Comparison of ENCODE assay signal across 16 cellular contexts in genomic region chr5:14147210-14147609, GRCh38. TPM values are rescaled to one million over a fixed set of nuclear protein-coding genes. Genes with fewer than 3 reads are reported as not detected.
DNase-seq lines count a peak whose midpoint lies in the region; ATAC-seq and TF ChIP-seq lines count a peak whose summit lies in the region.
"Had no signal": no experiment of that assay in that cellular context is flagged by ENCODE, and none has a peak within 500 bp of the region (broad histone marks: within the 10 kb centered on the region; RNA-seq: fewer than 3 reads in every experiment).

No MANE protein-coding gene starts in this region.

- DNase-seq in NCI-H1436 treated with DMSO at 0.1 percent for 48 hours (lab: John Stamatoyannopoulos, UW), result peak; percentile 67
- DNase-seq in breast epithelium (ENCODE audit: low spot score in 2 of 2), result no peak
- no peak for DNase-seq in stimulated activated naive CD4-positive, alpha-beta T cell treated with Interleukin-2 at 50 U/mL for 16 hours (lab: John Stamatoyannopoulos, UW)
- no peak for DNase-seq in GM03348 (ENCODE audit: low spot score)
- no peak for DNase-seq in activated T-cell treated with anti-CD3 and anti-CD28 coated beads, Interleukin-2, amount 50 U/mL, for 72 hours
- DNase-seq: activated naive CD4-positive, alpha-beta T cell treated with anti-CD3 and anti-CD28 coated beads for 36 hours; DND-41; NCI-H1048; posterior cingulate gyrus; RPMI8226; stimulated activated CD8-positive, alpha-beta memory T cell treated with anti-CD3 and anti-CD28 coated beads, Interleukin-4, amount 100 ng/mL, for 48 hours had no signal

- H3K36me3 Mint-ChIP-seq in activated T-cell treated with anti-CD3 and anti-CD28 coated beads, Interleukin-2, amount 50 U/mL, for 72 hours (ENCODE audit: insufficient read depth in 2 of 2), result peaks cover 0 to 2% of the 10 kb centered on the region in 2 donors

- H3K4me3 Mint-ChIP-seq in activated T-cell treated with anti-CD3 and anti-CD28 coated beads, Interleukin-2, amount 50 U/mL, for 72 hours, result no peak overlapping the region
- H3K4me3 Mint-ChIP-seq: activated naive CD4-positive, alpha-beta T cell treated with anti-CD3 and anti-CD28 coated beads for 36 hours had no signal

- H3K27me3 Mint-ChIP-seq in activated T-cell treated with anti-CD3 and anti-CD28 coated beads, Interleukin-2, amount 50 U/mL, for 72 hours (ENCODE audit: low read depth), result peaks cover 52% of the 10 kb centered on the region

- peaks cover 85% of the 10 kb centered on the region for H3K79me2 ChIP-seq in DOHH2 (ENCODE audit: control insufficient read depth, low read length)

- peaks cover 5% of the 10 kb centered on the region for H3F3A ChIP-seq in DOHH2 (ENCODE audit: control insufficient read depth, insufficient read depth)

- peaks cover 72% of the 10 kb centered on the region for H3K4me1 ChIP-seq in DOHH2 (ENCODE audit: control insufficient read depth, low read length)
- peaks cover 10 to 23% of the 10 kb centered on the region in 2 donors for H3K4me1 ChIP-seq in breast epithelium
- peaks cover 38% of the 10 kb centered on the region for H3K4me1 ChIP-seq in rectal smooth muscle tissue (ENCODE audit: control insufficient read depth, insufficient read depth, low read length)
- H3K4me1 ChIP-seq: HAP-1 had no signal

- intact Hi-C loops in breast epithelium (cut with DNase I; ENCODE audit: low total_unique reads), result no loop called here

- H3K27ac Mint-ChIP-seq in activated T-cell treated with anti-CD3 and anti-CD28 coated beads, Interleukin-2, amount 50 U/mL, for 72 hours, result no peak overlapping the region
- H3K27ac Mint-ChIP-seq: activated naive CD4-positive, alpha-beta T cell treated with anti-CD3 and anti-CD28 coated beads for 36 hours had no signal

- H3K9ac ChIP-seq in rectal smooth muscle tissue (ENCODE audit: low read length), result no peak overlapping the region

- H3K9me3 ChIP-seq in DOHH2 (ENCODE audit: control insufficient read depth, insufficient read depth, low read length) (no peaks in the 10 kb centered on the region), breast epithelium (no peaks in the 10 kb centered on the region)
- H3K9me3 ChIP-seq: HAP-1 had no signal

- H3K36me3 ChIP-seq in DOHH2 (ENCODE audit: control insufficient read depth, low read length), result peaks cover 4% of the 10 kb centered on the region; the same call in 1 of the 2 replicates
- no peaks in the 10 kb centered on the region for H3K36me3 ChIP-seq in breast epithelium
- H3K36me3 ChIP-seq in rectal smooth muscle tissue (ENCODE audit: control insufficient read depth, insufficient read depth, low read length), result no peaks in the 10 kb centered on the region
- H3K36me3 ChIP-seq: HAP-1 had no signal

- peak overlapping the region; percentile 3; the same call in 1 of the 2 replicates for H3K4me2 ChIP-seq in DOHH2 (ENCODE audit: low read length)

- peaks cover 10% of the 10 kb centered on the region for H3K4me1 Mint-ChIP-seq in activated T-cell treated with anti-CD3 and anti-CD28 coated beads, Interleukin-2, amount 50 U/mL, for 72 hours (ENCODE audit: low read depth)

- H3K4me3 ChIP-seq in DOHH2 (ENCODE audit: low read length), result no peak overlapping the region
- H3K4me3 ChIP-seq in breast epithelium, result peak overlapping the region in 1 of 3 donors; percentile 7
- no peak overlapping the region for H3K4me3 ChIP-seq in rectal smooth muscle tissue (ENCODE audit: low read length)
- H3K4me3 ChIP-seq: HAP-1 had no signal

- ATAC-seq in GM19351 (IDR thresholded peaks at IDR 0.05; ENCODE audit: unreplicated experiment), result no peak
- no peak for ATAC-seq in activated T-cell treated with anti-CD3 and anti-CD28 coated beads, Interleukin-2, amount 50 U/mL, for 72 hours (replicated peaks in 1 of 2)
- ATAC-seq: activated CD4-positive, CD25-positive, alpha-beta regulatory T cell treated with anti-CD3 and anti-CD28 coated beads, Interleukin-2, amount 50 U/mL, for 24 hours had no signal

- TF ChIP-seq POLR2A in breast epithelium (IDR thresholded peaks at IDR 0.05), result no peak

- H3K27ac ChIP-seq in DOHH2 (ENCODE audit: low read depth, low read length), result no peak overlapping the region
- peak overlapping the region; percentile 13 to 93 for H3K27ac ChIP-seq in breast epithelium
- peak overlapping the region; percentile 93 for H3K27ac ChIP-seq in rectal smooth muscle tissue (ENCODE audit: low read depth, low read length)

- H4K20me1 ChIP-seq in DOHH2 (ENCODE audit: control insufficient read depth, insufficient read depth, low read depth, low read length), result peaks cover 33% of the 10 kb centered on the region; the same call in 1 of the 2 replicates

- no peaks in the 10 kb centered on the region for H3K27me3 ChIP-seq in DOHH2 (ENCODE audit: control insufficient read depth, low read length)
- H3K27me3 ChIP-seq in breast epithelium, result no peaks in the 10 kb centered on the region
- H3K27me3 ChIP-seq in rectal smooth muscle tissue (ENCODE audit: control insufficient read depth, insufficient read depth, low read length), result no peaks in the 10 kb centered on the region

- H3K9me2 ChIP-seq in DOHH2 (replicated peaks; ENCODE audit: control insufficient read depth, low read length), result no peaks in the 10 kb centered on the region

- TF ChIP-seq CTCF in DOHH2 (IDR thresholded peaks at IDR 0.05; ENCODE audit: low read depth, low read length, poor library complexity, severe bottlenecking) (no peak), breast epithelium (IDR thresholded peaks at IDR 0.05) (no peak)

- H3K9me3 Mint-ChIP-seq in activated T-cell treated with anti-CD3 and anti-CD28 coated beads, Interleukin-2, amount 50 U/mL, for 72 hours, result no peaks in the 10 kb centered on the region
- H3K9me3 Mint-ChIP-seq: activated naive CD4-positive, alpha-beta T cell treated with anti-CD3 and anti-CD28 coated beads for 36 hours had no signal

RNA-seq across cellular contexts. Expression of gene TRIO, which starts 4.1 kb away (rescaled TPM):
- 100 to 1,000 TPM; 191 to 209 (median 193) TPM for total RNA-seq in breast epithelium
- total RNA-seq in activated T-cell treated with anti-CD3 and anti-CD28 coated beads, Interleukin-2, amount 50 U/mL, for 72 hours, result 10 to 100 TPM; 13.2 to 14.0 TPM

Comparison
In these comparisons a context has a peak if more than half of its experiments do, and no peak if none do; other contexts are left out.
1. RNA of gene TRIO, which starts 4.1 kb away (total RNA-seq): 191 to 209 TPM in breast epithelium; 13.2 to 14.0 TPM in activated T-cell treated with anti-CD3 and anti-CD28 coated beads, Interleukin-2, amount 50 U/mL, for 72 hours; every median in the first group is over 10 times any median in the second.